ENCODE assay signal across 7 cellular contexts in the genomic region with DNA sequence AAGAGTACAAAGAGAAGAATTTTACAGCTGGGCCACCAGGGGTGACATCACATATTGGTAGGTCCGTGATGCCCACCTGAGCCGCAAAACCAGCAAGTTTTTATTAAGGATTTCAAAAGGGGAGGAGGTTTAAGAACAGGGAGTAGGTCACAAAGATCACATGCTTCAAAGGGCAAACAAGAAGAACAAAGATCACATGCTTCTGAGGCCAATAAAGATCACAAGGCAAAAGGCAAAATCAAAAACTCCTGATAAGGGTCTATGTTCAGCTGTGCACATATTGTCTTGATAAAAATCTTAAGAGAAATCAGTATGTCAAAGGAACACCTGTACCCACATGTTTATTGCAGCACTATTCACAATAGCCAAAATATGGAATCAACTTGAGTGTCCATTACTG. TPM values are rescaled to one million over a fixed set of nuclear protein-coding genes. Genes with fewer than 3 reads are reported as not detected.
"Had no signal": no experiment of that assay in that cellular context is flagged by ENCODE, and none has a peak within 500 bp of the region (broad histone marks: within the 10 kb centered on the region; RNA-seq: fewer than 3 reads in every experiment).

No MANE protein-coding gene starts in this region.

RNA-seq across cellular contexts. Expression of a gene that starts 25.7 kb away (rescaled TPM):
- total RNA-seq: epithelial cell of proximal tubule, left lung, lower lobe of right lung, natural killer cell, renal cortical epithelial cell, ureter had no signal
- polyA plus RNA-seq: immature natural killer cell had no signal
